In the genomic region with DNA sequence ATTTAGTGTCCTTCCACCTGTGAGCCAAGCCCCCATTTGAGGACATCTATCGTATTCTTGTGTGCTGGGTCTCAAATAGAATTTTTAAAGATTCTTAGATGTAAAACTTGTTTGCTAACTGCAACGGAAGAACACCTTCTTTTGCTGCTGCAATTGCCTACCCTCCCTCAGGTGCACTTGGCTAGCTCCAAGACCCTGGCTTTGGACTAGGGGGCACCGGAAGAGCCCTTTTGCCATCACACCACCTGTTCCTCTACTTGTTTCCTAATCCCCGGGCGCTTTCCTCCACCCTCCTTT, we compare ENCODE assay signal across 8 cellular contexts. TPM values are rescaled to one million over a fixed set of nuclear protein-coding genes. Genes with fewer than 3 reads are reported as not detected.
DNase-seq lines count a peak whose midpoint lies in the region; ATAC-seq and TF ChIP-seq lines count a peak whose summit lies in the region.

No MANE protein-coding gene starts in this region.

- H3K27ac Mint-ChIP-seq in activated naive CD4-positive, alpha-beta T cell treated with anti-CD3 and anti-CD28 coated beads, Interleukin-2, amount 50 U/mL, for 72 hours = peak overlapping the region; percentile 17 to 94

- no peak for ATAC-seq in activated naive CD4-positive, alpha-beta T cell treated with anti-CD3 and anti-CD28 coated beads, Interleukin-2, amount 50 U/mL, for 72 hours
- no peak for ATAC-seq in left lung
- no peak for ATAC-seq in upper lobe of right lung
- ATAC-seq in esophagus mucosa = no peak
- no peak for ATAC-seq in GM19035 (IDR thresholded peaks at IDR 0.05; ENCODE audit: unreplicated experiment)

- H3K36me3 ChIP-seq in left ventricle myocardium inferior = peaks cover 46% of the 10 kb centered on the region
- peaks cover 3 to 50% of the 10 kb centered on the region in 2 donors for H3K36me3 ChIP-seq in left lung
- H3K36me3 ChIP-seq in upper lobe of right lung = peaks cover 41% of the 10 kb centered on the region

- peaks cover 33 to 40% of the 10 kb centered on the region in 2 donors for H3K36me3 Mint-ChIP-seq in activated naive CD4-positive, alpha-beta T cell treated with anti-CD3 and anti-CD28 coated beads, Interleukin-2, amount 50 U/mL, for 72 hours

- H3K27ac ChIP-seq in left ventricle myocardium inferior (replicated peaks) (peak overlapping the region; percentile 99), left lung (peak overlapping the region in 1 of 2 donors; percentile 99), upper lobe of right lung (no peak overlapping the region)

- intact Hi-C loops in left ventricle myocardium inferior (cut with micrococcal nuclease) (no loop called here), cardiac septum (cut with DNase I) (no loop called here), left lung (cut with DNase I) (no loop called here), upper lobe of right lung (cut with DNase I) (no loop called here)

- no peaks in the 10 kb centered on the region for H3K9me3 Mint-ChIP-seq in activated naive CD4-positive, alpha-beta T cell treated with anti-CD3 and anti-CD28 coated beads, Interleukin-2, amount 50 U/mL, for 72 hours

- no peak for TF ChIP-seq CTCF in left ventricle myocardium inferior (IDR thresholded peaks at IDR 0.05; ENCODE audit: borderline replicate concordance)
- TF ChIP-seq CTCF in left lung (IDR thresholded peaks at IDR 0.05) = no peak
- no peak for TF ChIP-seq CTCF in upper lobe of right lung (IDR thresholded peaks at IDR 0.05)

- no peaks in the 10 kb centered on the region for H3K27me3 ChIP-seq in left ventricle myocardium inferior (ENCODE audit: low read depth)
- no peaks in the 10 kb centered on the region for H3K27me3 ChIP-seq in left lung
- no peaks in the 10 kb centered on the region for H3K27me3 ChIP-seq in upper lobe of right lung

- H3K9me3 ChIP-seq in left ventricle myocardium inferior (replicated peaks) = no peaks in the 10 kb centered on the region
- H3K9me3 ChIP-seq in left lung = no peaks in the 10 kb centered on the region
- no peaks in the 10 kb centered on the region for H3K9me3 ChIP-seq in upper lobe of right lung

- H3K4me1 ChIP-seq in left ventricle myocardium inferior (peaks cover 58% of the 10 kb centered on the region), left lung (peaks cover 20 to 44% of the 10 kb centered on the region in 2 donors), upper lobe of right lung (peaks cover 34% of the 10 kb centered on the region)

- peak overlapping the region; percentile 97 for H3K4me3 ChIP-seq in left ventricle myocardium inferior
- H3K4me3 ChIP-seq in left lung = peak overlapping the region; percentile 98
- peak overlapping the region; percentile 98 for H3K4me3 ChIP-seq in upper lobe of right lung

- no peak for DNase-seq in left ventricle myocardium inferior
- no peak for DNase-seq in cardiac septum (ENCODE audit: low spot score)
- no peak for DNase-seq in activated naive CD4-positive, alpha-beta T cell treated with anti-CD3 and anti-CD28 coated beads, Interleukin-2, amount 50 U/mL, for 72 hours (ENCODE audit: low spot score in 2 of 2)
- DNase-seq in left lung = no peak
- no peak for DNase-seq in upper lobe of right lung
- DNase-seq in activated CD4-positive, CD25-positive, alpha-beta regulatory T cell treated with anti-CD3 and anti-CD28 coated beads, Interleukin-2, amount 50 U/mL, for 72 hours = no peak

RNA-seq across cellular contexts. Expression of a gene that starts 1.1 kb away (rescaled TPM):
- total RNA-seq in left ventricle myocardium inferior (158 TPM), cardiac septum (162 TPM), left lung (100 to 1,000 TPM; 266 to 355 TPM), upper lobe of right lung (298 TPM), esophagus mucosa (336 TPM)
- total RNA-seq in activated naive CD4-positive, alpha-beta T cell treated with anti-CD3 and anti-CD28 coated beads, Interleukin-2, amount 50 U/mL, for 72 hours = 100 to 1,000 TPM; 649 to 992 TPM

RNA-seq across cellular contexts. Expression of a gene that starts 39.0 kb away (rescaled TPM):
- total RNA-seq in left ventricle myocardium inferior (27.9 TPM), cardiac septum (34.9 TPM), left lung (10 to 100 TPM; 49.6 to 56.0 TPM), upper lobe of right lung (41.1 TPM), esophagus mucosa (37.1 TPM)
- total RNA-seq in activated naive CD4-positive, alpha-beta T cell treated with anti-CD3 and anti-CD28 coated beads, Interleukin-2, amount 50 U/mL, for 72 hours = 10 to 100 TPM; 44.1 to 49.2 TPM

RNA-seq across cellular contexts. Expression of a gene that starts 58.4 kb away (rescaled TPM):
- total RNA-seq in left ventricle myocardium inferior (4.9 TPM), cardiac septum (3.3 TPM), left lung (100 to 1,000 TPM in 1 of 2 donors, 10 to 100 TPM in 1; 85.6 to 104 TPM), upper lobe of right lung (124 TPM), esophagus mucosa (27.3 TPM)
- total RNA-seq in activated naive CD4-positive, alpha-beta T cell treated with anti-CD3 and anti-CD28 coated beads, Interleukin-2, amount 50 U/mL, for 72 hours = 100 to 1,000 TPM; 154 to 197 TPM
